19 cellular contexts compared by ENCODE assay signal in the genomic region with DNA sequence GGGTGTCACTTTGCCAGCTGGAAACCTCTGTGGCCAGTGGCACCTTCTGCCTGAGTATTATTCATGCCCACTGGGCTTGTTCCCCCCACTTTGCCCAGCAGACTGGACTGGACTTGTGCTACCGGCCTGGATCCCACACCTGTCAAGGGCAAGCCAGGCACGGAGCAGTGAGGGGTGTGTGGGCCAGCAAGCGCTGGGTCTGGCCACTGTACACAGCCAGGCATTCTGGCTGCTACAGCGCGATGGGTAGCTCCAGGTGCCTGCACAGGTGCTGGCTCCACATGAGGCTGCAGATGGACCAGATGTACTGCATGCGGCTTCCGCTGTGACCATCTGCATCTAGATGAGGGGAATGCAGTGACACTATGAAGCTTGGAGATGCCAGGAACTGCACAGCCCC.
"Had no signal": no experiment of that assay in that cellular context is flagged by ENCODE, and none has a peak within 500 bp of the region (broad histone marks: within the 10 kb centered on the region; RNA-seq: fewer than 3 reads in every experiment).

No MANE protein-coding gene starts in this region.

- DNase-seq: colonic mucosa; cortex of kidney; dermis blood vessel endothelial cell; dorsolateral prefrontal cortex; effector CD4-positive, alpha-beta T cell; effector CD8-positive, alpha-beta T cell; effector memory CD4-positive, alpha-beta T cell; effector memory CD8-positive, alpha-beta T cell; endodermal cell; erythroblast; esophagus squamous epithelium; foreskin fibroblast; foreskin keratinocyte; foreskin melanocyte; gastrocnemius medialis; glutamatergic neuron; head of caudate nucleus; heart left ventricle; heart right ventricle had no signal
